ENCODE assay signal across 11 cellular contexts in the genomic region with DNA sequence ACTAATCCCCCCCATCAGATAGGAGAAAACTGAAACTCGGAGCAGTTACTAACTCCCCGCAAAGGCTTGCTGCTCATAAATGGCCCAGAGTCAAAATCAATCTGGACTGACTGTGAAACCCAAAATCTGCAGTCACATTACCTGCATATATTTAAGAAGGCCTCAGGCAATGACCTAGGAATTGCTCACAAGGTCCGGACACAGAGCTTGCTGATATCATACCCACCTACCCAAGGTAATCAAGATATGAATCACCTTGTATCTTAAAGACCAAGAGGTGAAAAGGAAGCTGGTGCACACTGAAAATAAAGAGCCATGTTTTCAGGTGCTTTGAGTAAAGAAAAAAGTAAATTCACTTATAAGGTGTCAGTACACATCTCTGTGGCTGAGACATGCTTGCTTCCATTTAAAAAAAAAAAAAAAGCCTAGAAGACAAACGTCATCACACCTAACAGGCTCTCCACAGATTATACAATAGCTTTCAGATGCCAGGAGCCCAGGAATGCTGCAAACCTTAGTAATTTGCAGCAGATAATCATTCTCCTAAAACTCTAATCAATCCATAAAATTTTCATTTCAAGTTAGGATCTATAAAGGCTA.
DNase-seq lines count a peak whose midpoint lies in the region; ATAC-seq, FAIRE-seq and TF ChIP-seq lines count a peak whose summit lies in the region.
"Had no signal": no experiment of that assay in that cellular context is flagged by ENCODE, and none has a peak within 500 bp of the region (broad histone marks: within the 10 kb centered on the region; RNA-seq: fewer than 3 reads in every experiment).

No MANE protein-coding gene starts in this region.

- FAIRE-seq in kidney (lab: Jason Lieb, UNC), result no peak
- FAIRE-seq: G401.6 had no signal

- H4K20me1 ChIP-seq in DND-41 (ENCODE audit: insufficient read depth, low read length) (no peaks in the 10 kb centered on the region), mammary epithelial cell (ENCODE audit: insufficient read depth, low read length) (no peaks in the 10 kb centered on the region)

- H3K27me3 ChIP-seq in DND-41 (ENCODE audit: insufficient read depth, low read length, poor library complexity) (no peaks in the 10 kb centered on the region), mammary epithelial cell (ENCODE audit: insufficient read depth, low read length) (no peaks in the 10 kb centered on the region)
- H3K27me3 ChIP-seq: cardiac muscle cell had no signal

- H3K4me3 ChIP-seq in DND-41 (ENCODE audit: low read depth in 1 of 2, low read length in 2 of 2) (no peak overlapping the region), mammary epithelial cell (replicated peaks in 1 of 3; ENCODE audit: insufficient read depth in 1 of 3, low read depth in 2 of 3, low read length in 3 of 3) (no peak overlapping the region), kidney (ENCODE audit: low read length in 2 of 2) (no peak overlapping the region)
- H3K4me3 ChIP-seq: cardiac muscle cell, SK-N-MC had no signal

- H3K27me3 Mint-ChIP-seq in progenitor cell of endocrine pancreas, result peaks cover under 1% of the 10 kb centered on the region

- no peak overlapping the region for H3K4me3 Mint-ChIP-seq in progenitor cell of endocrine pancreas (ENCODE audit: low read depth)

- H3K4me1 Mint-ChIP-seq in progenitor cell of endocrine pancreas (ENCODE audit: low read depth), result peaks cover 4% of the 10 kb centered on the region

- H3K9ac ChIP-seq in DND-41 (ENCODE audit: low read depth, low read length) (no peak overlapping the region), mammary epithelial cell (ENCODE audit: insufficient read depth, low read length) (no peak overlapping the region), kidney (ENCODE audit: low read length in 2 of 2) (no peak overlapping the region)

- no peak overlapping the region for H3K4me2 ChIP-seq in DND-41 (ENCODE audit: insufficient read depth, low read length)
- H3K4me2 ChIP-seq in mammary epithelial cell (ENCODE audit: insufficient read depth, low read depth, low read length), result no peak overlapping the region

- CTCF ChIA-PET in mammary epithelial cell (lab: Charles Lee; ENCODE audit: low non-redundant PET), result no interaction called here

- H3K79me2 ChIP-seq in DND-41 (ENCODE audit: insufficient read depth, low read length) (no peaks in the 10 kb centered on the region), mammary epithelial cell (ENCODE audit: insufficient read depth, low read length) (peaks cover 28% of the 10 kb centered on the region)

- H3K27ac Mint-ChIP-seq in progenitor cell of endocrine pancreas, result no peak overlapping the region

- intact Hi-C loops in mammary epithelial cell (cut with micrococcal nuclease), result no loop called here
- intact Hi-C loops in kidney (cut with DNase I), result no loop called here

- ATAC-seq in DND-41 (ENCODE audit: insufficient read depth, low read depth) (no peak), GM19463 (IDR thresholded peaks at IDR 0.05; ENCODE audit: unreplicated experiment) (peak; percentile 41), HG03439 (IDR thresholded peaks at IDR 0.05; ENCODE audit: unreplicated experiment) (peak; percentile 50)

- H3K9me3 ChIP-seq in DND-41 (ENCODE audit: insufficient read depth, low read length, severe bottlenecking), result no peaks in the 10 kb centered on the region
- no peaks in the 10 kb centered on the region for H3K9me3 ChIP-seq in mammary epithelial cell (replicated peaks; ENCODE audit: insufficient read depth, low read length)
- H3K9me3 ChIP-seq in kidney (ENCODE audit: control insufficient read depth in 1 of 2, low read length in 2 of 2), result no peaks in the 10 kb centered on the region

- DNase-seq in DND-41 (no peak), mammary epithelial cell (peak; percentile 30), progenitor cell of endocrine pancreas (ENCODE audit: low spot score, unreplicated experiment) (no peak), RKO (ENCODE audit: low spot score) (no peak), kidney (no peak), NCI-H82 (lab: John Stamatoyannopoulos, UW) (no peak)

- peaks cover 4% of the 10 kb centered on the region for H3K9me3 Mint-ChIP-seq in progenitor cell of endocrine pancreas (ENCODE audit: low read depth)

- dilution Hi-C loops in mammary epithelial cell (cut with HindIII; ENCODE audit: low sequenced_read_pairs), result no loop called here

- in situ Hi-C loops in mammary epithelial cell (cut with MboI; ENCODE audit: low sequenced_read_pairs in 2 of 2), result no loop called here

- H3K4me1 ChIP-seq in DND-41 (ENCODE audit: insufficient read depth, low read length) (peaks cover 24% of the 10 kb centered on the region), mammary epithelial cell (ENCODE audit: insufficient read depth, low read length) (peaks cover 24% of the 10 kb centered on the region), kidney (ENCODE audit: control insufficient read depth in 1 of 2, insufficient read depth in 1 of 2, low read depth in 1 of 2, low read length in 2 of 2) (peaks cover 3% of the 10 kb centered on the region in 2 donors)

- no peaks in the 10 kb centered on the region for H3K36me3 ChIP-seq in DND-41 (ENCODE audit: insufficient read depth, low read length)
- H3K36me3 ChIP-seq in mammary epithelial cell (ENCODE audit: insufficient read depth, low read length), result no peaks in the 10 kb centered on the region
- no peaks in the 10 kb centered on the region for H3K36me3 ChIP-seq in kidney (ENCODE audit: control insufficient read depth in 1 of 2, insufficient read depth in 2 of 2, low read length in 2 of 2)
- H3K36me3 ChIP-seq: cardiac muscle cell had no signal

- TF ChIP-seq CTCF in DND-41 (IDR thresholded peaks at IDR 0.05; ENCODE audit: borderline replicate concordance, extremely low read depth, low read length, poor library complexity, severe bottlenecking) (no peak), mammary epithelial cell (conservative IDR thresholded peaks at IDR 0.05 in 1 of 2, IDR thresholded peaks at IDR 0.05 in 1 of 2; ENCODE audit: extremely low read depth in 1 of 2, insufficient read depth in 1 of 2, low read depth in 1 of 2, low read length in 2 of 2) (no peak), progenitor cell of endocrine pancreas (IDR thresholded peaks at IDR 0.05; ENCODE audit: unreplicated experiment) (no peak), kidney (IDR thresholded peaks at IDR 0.05; ENCODE audit: borderline replicate concordance, extremely low read depth, insufficient read depth) (no peak)

- WGBS in mammary epithelial cell (ENCODE audit: low coverage, missing lambda C conversion rate), result 78% methylated on average over 4 of the region's 4 CpGs

- H2AFZ ChIP-seq in DND-41 (ENCODE audit: low read depth, low read length) (peak overlapping the region; percentile 38; the same call in 1 of the 2 replicates), mammary epithelial cell (ENCODE audit: low read depth, low read length) (no peak overlapping the region)

- peak overlapping the region; percentile 15; the same call in 1 of the 2 replicates for H3K27ac ChIP-seq in DND-41 (ENCODE audit: low read length)
- H3K27ac ChIP-seq in mammary epithelial cell (ENCODE audit: insufficient read depth, low read depth, low read length), result no peak overlapping the region
- H3K27ac ChIP-seq in kidney (ENCODE audit: low read depth in 2 of 2, low read length in 2 of 2), result no peak overlapping the region
- H3K27ac ChIP-seq: cardiac muscle cell had no signal

- no peaks in the 10 kb centered on the region for H3K36me3 Mint-ChIP-seq in progenitor cell of endocrine pancreas (ENCODE audit: insufficient read depth)

- no TSS peak for BruUV-seq in mammary epithelial cell (replicated peaks; lab: Mats Ljungman, UMichigan)
